11 cellular contexts compared by ENCODE assay signal in genomic region chr6:8108031-8108660, GRCh38. TPM values are rescaled to one million over a fixed set of nuclear protein-coding genes. Genes with fewer than 3 reads are reported as not detected.
DNase-seq lines count a peak whose midpoint lies in the region; ATAC-seq and TF ChIP-seq lines count a peak whose summit lies in the region.
"Had no signal": no experiment of that assay in that cellular context is flagged by ENCODE, and none has a peak within 500 bp of the region (broad histone marks: within the 10 kb centered on the region; RNA-seq: fewer than 3 reads in every experiment).

No MANE protein-coding gene starts in this region.

- peaks cover 2% of the 10 kb centered on the region for H3K9me3 Mint-ChIP-seq in chondrocyte (ENCODE audit: low read depth)
- no peaks in the 10 kb centered on the region for H3K9me3 Mint-ChIP-seq in stimulated activated effector memory CD8-positive, alpha-beta T cell treated with anti-CD3 and anti-CD28 coated beads, Interleukin-12 subunit alpha, Interleukin-12 subunit beta, amount 100 ng/mL, for 72 hours

- H4K91ac ChIP-seq in mesenchymal stem cell (ENCODE audit: low read length): peak overlapping the region; percentile 70

- H3K36me3 Mint-ChIP-seq in chondrocyte (ENCODE audit: low read depth): no peaks in the 10 kb centered on the region
- no peaks in the 10 kb centered on the region for H3K36me3 Mint-ChIP-seq in stimulated activated effector memory CD8-positive, alpha-beta T cell treated with anti-CD3 and anti-CD28 coated beads, Interleukin-12 subunit alpha, Interleukin-12 subunit beta, amount 100 ng/mL, for 72 hours

- peak overlapping the region; percentile 71 for H2BK120ac ChIP-seq in mesenchymal stem cell (ENCODE audit: low read depth, low read length)

- H3K4me2 ChIP-seq in mesenchymal stem cell (ENCODE audit: low read length, poor library complexity, severe bottlenecking): peak overlapping the region; percentile 27

- POLR2A ChIA-PET in BJ (lab: Charles Lee): no interaction called here

- H2AFZ ChIP-seq in mesenchymal stem cell (ENCODE audit: low read depth, low read length): no peak overlapping the region

- H3K9me3 ChIP-seq in mesenchymal stem cell (ENCODE audit: control insufficient read depth, low read length): no peaks in the 10 kb centered on the region

- no peaks in the 10 kb centered on the region for H3K27me3 Mint-ChIP-seq in chondrocyte (ENCODE audit: low read depth)

- 0% methylated on average over 3 of the region's 4 CpGs for WGBS in mesenchymal stem cell

- H2AK5ac ChIP-seq in mesenchymal stem cell (ENCODE audit: low read length, severe bottlenecking): no peak overlapping the region

- intact Hi-C loops in cardiac septum (cut with DNase I): no loop called here

- no peak overlapping the region for H3K4me3 ChIP-seq in BJ (ENCODE audit: low read depth, low read length)
- H3K4me3 ChIP-seq in mesenchymal stem cell (ENCODE audit: insufficient read depth in 1 of 2, low read depth in 1 of 2, low read length in 2 of 2): no peak overlapping the region

- H2BK15ac ChIP-seq in mesenchymal stem cell (ENCODE audit: low read depth, poor library complexity, severe bottlenecking): no peak overlapping the region

- H3K36me3 ChIP-seq in BJ (ENCODE audit: control insufficient read depth, insufficient read depth, low read length): no peaks in the 10 kb centered on the region
- H3K36me3 ChIP-seq in mesenchymal stem cell (ENCODE audit: control insufficient read depth in 1 of 2, insufficient read depth in 2 of 2, low read depth in 1 of 2, low read length in 2 of 2): no peaks in the 10 kb centered on the region

- H3K23ac ChIP-seq in mesenchymal stem cell (ENCODE audit: low read length in 2 of 2): no peak overlapping the region

- H3K9ac ChIP-seq in mesenchymal stem cell (ENCODE audit: low read length): no peak overlapping the region

- H3K4me1 Mint-ChIP-seq in chondrocyte (ENCODE audit: low read depth): peaks cover 22% of the 10 kb centered on the region
- H3K4me1 Mint-ChIP-seq in stimulated activated effector memory CD8-positive, alpha-beta T cell treated with anti-CD3 and anti-CD28 coated beads, Interleukin-12 subunit alpha, Interleukin-12 subunit beta, amount 100 ng/mL, for 72 hours: no peaks in the 10 kb centered on the region

- CTCF ChIA-PET in BJ (lab: Yijun Ruan, JAX): interaction anchor here (1.3 to 1.4 kb wide), 2 partner anchors 23 to 111 kb away, joined by 3 read pairs; no protein-coding TSS in a partner anchor

- H3K27me3 ChIP-seq in BJ (ENCODE audit: control insufficient read depth, insufficient read depth, low read length) (no peaks in the 10 kb centered on the region), mesenchymal stem cell (ENCODE audit: control insufficient read depth in 1 of 2, insufficient read depth in 1 of 2, low read length in 2 of 2) (peaks cover 0 to 8% of the 10 kb centered on the region in 2 experiments)

- no peak overlapping the region for H2BK5ac ChIP-seq in mesenchymal stem cell (ENCODE audit: low read depth, low read length, poor library complexity, severe bottlenecking)

- TF ChIP-seq CTCF in BJ (IDR thresholded peaks at IDR 0.05; ENCODE audit: insufficient read depth, low read depth, low read length) (no peak), chondrocyte (IDR thresholded peaks at IDR 0.05) (no peak)

- peak overlapping the region; percentile 82 for H4K8ac ChIP-seq in mesenchymal stem cell (ENCODE audit: low read length)

- no peak overlapping the region for H3K4me3 Mint-ChIP-seq in chondrocyte (ENCODE audit: unreplicated experiment)
- no peak overlapping the region for H3K4me3 Mint-ChIP-seq in stimulated activated effector memory CD8-positive, alpha-beta T cell treated with anti-CD3 and anti-CD28 coated beads, Interleukin-12 subunit alpha, Interleukin-12 subunit beta, amount 100 ng/mL, for 72 hours

- H3K79me1 ChIP-seq in mesenchymal stem cell (replicated peaks; ENCODE audit: low read length, poor library complexity, severe bottlenecking): no peaks in the 10 kb centered on the region

- peak overlapping the region; percentile 89 for H3K27ac Mint-ChIP-seq in chondrocyte (ENCODE audit: unreplicated experiment)
- no peak overlapping the region for H3K27ac Mint-ChIP-seq in stimulated activated effector memory CD8-positive, alpha-beta T cell treated with anti-CD3 and anti-CD28 coated beads, Interleukin-12 subunit alpha, Interleukin-12 subunit beta, amount 100 ng/mL, for 72 hours

- H3K4me1 ChIP-seq in mesenchymal stem cell (ENCODE audit: control insufficient read depth, insufficient read depth, low read depth, low read length): peaks cover 6% of the 10 kb centered on the region

- H3K4ac ChIP-seq in mesenchymal stem cell (ENCODE audit: low read depth in 1 of 2, low read length in 2 of 2): peak overlapping the region in 1 of 2 experiments; percentile 94

- no peak overlapping the region for H3K14ac ChIP-seq in mesenchymal stem cell (ENCODE audit: low read length in 2 of 2)

- peak overlapping the region; percentile 37 to 64 for H3K18ac ChIP-seq in mesenchymal stem cell (ENCODE audit: low read depth in 1 of 2, low read length in 2 of 2)

- peak overlapping the region; percentile 88 for H3K27ac ChIP-seq in mesenchymal stem cell (ENCODE audit: low read length, poor library complexity, severe bottlenecking)

- ATAC-seq in stimulated activated effector memory CD8-positive, alpha-beta T cell treated with anti-CD3 and anti-CD28 coated beads, Interleukin-12 subunit alpha, Interleukin-12 subunit beta, amount 100 ng/mL, for 72 hours: no peak
- ATAC-seq: left ventricle myocardium superior had no signal

- peak overlapping the region; percentile 20 to 54 for H2BK12ac ChIP-seq in mesenchymal stem cell (ENCODE audit: low read length in 2 of 2)

- DNase-seq in BJ (ENCODE audit: low read depth): peak; percentile 75
- DNase-seq in NCI-H226: peak; percentile 92
- no peak for DNase-seq in chondrocyte (ENCODE audit: low spot score)
- peak; percentile 95 for DNase-seq in mesenchymal stem cell
- no peak for DNase-seq in stimulated activated effector memory CD8-positive, alpha-beta T cell treated with anti-CD3 and anti-CD28 coated beads, Interleukin-12 subunit alpha, Interleukin-12 subunit beta, amount 100 ng/mL, for 72 hours (ENCODE audit: low spot score in 2 of 2)
- no peak for DNase-seq in cardiac septum (ENCODE audit: low spot score)
- no peak for DNase-seq in activated naive CD4-positive, alpha-beta T cell treated with anti-CD3 and anti-CD28 coated beads, Interleukin-2, amount 50 U/mL, for 16 hours
- DNase-seq in stimulated activated CD4-positive, alpha-beta T cell treated with anti-CD3 and anti-CD28 coated beads, Interleukin-2, amount 100 ng/mL, for 48 hours: no peak
- DNase-seq: GDM1, left ventricle myocardium superior, NCI-H1417 had no signal

RNA-seq across cellular contexts. Expression of gene EEF1E1, which starts 5.8 kb away (rescaled TPM):
- polyA plus RNA-seq in BJ (2011; rRNA removed): 26.4 and 44.9 TPM in 2 replicates
- 7.2 and 12.8 TPM in 2 replicates for polyA minus RNA-seq in BJ (2011; rRNA and poly(A)+ RNA removed)
- 15.7 to 26.8 TPM (median 17.9 TPM) in 3 replicates for total RNA-seq in chondrocyte
- polyA plus RNA-seq in mesenchymal stem cell (2013, experiment 1 of 2): 35.3 TPM
- 41.3 TPM for polyA plus RNA-seq in mesenchymal stem cell (2013, experiment 2 of 2)
- 15.9 TPM for total RNA-seq in cardiac septum

RNA-seq across cellular contexts. Expression of gene BLOC1S5, which starts 44.0 kb away (rescaled TPM):
- polyA plus RNA-seq in BJ (2011; rRNA removed): 3.3 and 8.0 TPM in 2 replicates
- 1.5 and 2.6 TPM in 2 replicates for polyA minus RNA-seq in BJ (2011; rRNA and poly(A)+ RNA removed)
- 9.4 to 10.2 TPM (median 10.0 TPM) in 3 replicates for total RNA-seq in chondrocyte
- 8.1 TPM for polyA plus RNA-seq in mesenchymal stem cell (2013, experiment 1 of 2)
- polyA plus RNA-seq in mesenchymal stem cell (2013, experiment 2 of 2): 8.3 TPM
- 10.8 TPM for total RNA-seq in cardiac septum

Comparison
In these comparisons a context has a peak if more than half of its experiments do, and no peak if none do; other contexts are left out.
1. DNase-seq: peak in BJ (single experiment), NCI-H226 (single experiment) and mesenchymal stem cell (single experiment); none in chondrocyte (single experiment), stimulated activated effector memory CD8-positive, alpha-beta T cell treated with anti-CD3 and anti-CD28 coated beads, Interleukin-12 subunit alpha, Interleukin-12 subunit beta, amount 100 ng/mL, for 72 hours (0 of 2), cardiac septum (single experiment), activated naive CD4-positive, alpha-beta T cell treated with anti-CD3 and anti-CD28 coated beads, Interleukin-2, amount 50 U/mL, for 16 hours (single experiment) and stimulated activated CD4-positive, alpha-beta T cell treated with anti-CD3 and anti-CD28 coated beads, Interleukin-2, amount 100 ng/mL, for 48 hours (0 of 2).